Comparison of ENCODE assay signal across 8 cellular contexts in the genomic region with DNA sequence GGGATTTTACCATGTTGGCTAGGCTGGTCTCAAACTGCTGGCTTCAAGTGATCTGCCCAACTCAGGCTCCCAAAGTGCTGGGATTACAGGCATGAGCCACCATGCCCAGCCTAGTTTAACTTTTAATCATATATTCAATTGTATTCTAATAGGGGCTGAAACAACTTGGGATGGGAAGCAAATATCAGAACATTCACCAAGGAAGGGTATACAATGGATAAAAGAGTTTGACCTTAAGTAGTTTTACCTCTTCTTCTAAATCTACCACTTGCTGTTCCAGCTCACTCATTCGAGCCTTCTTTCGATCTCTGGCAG. TPM values are rescaled to one million over a fixed set of nuclear protein-coding genes. Genes with fewer than 3 reads are reported as not detected.
A peak's percentile ranks its signal among the peaks of the same experiment; 100 is the strongest.
DNase-seq lines count a peak whose midpoint lies in the region; ATAC-seq and TF ChIP-seq lines count a peak whose summit lies in the region.

No MANE protein-coding gene starts in this region.

- H3K27me3 ChIP-seq in heart left ventricle (no peaks in the 10 kb centered on the region), adrenal gland (no peaks in the 10 kb centered on the region), lower lobe of right lung (ENCODE audit: low read depth) (no peaks in the 10 kb centered on the region), neuronal stem cell (ENCODE audit: control insufficient read depth in 3 of 3, insufficient read depth in 3 of 3, low read depth in 1 of 3, low read length in 3 of 3) (no peaks in the 10 kb centered on the region)

- H3K27ac Mint-ChIP-seq in type B pancreatic cell: peak overlapping the region; percentile 97

- no peak for DNase-seq in heart left ventricle
- DNase-seq in cardiac septum (ENCODE audit: low spot score): no peak
- peak in 3 of 7 donors; percentile 22 to 49 (median 39) for DNase-seq in adrenal gland
- DNase-seq in lower lobe of right lung: no peak
- DNase-seq in type B pancreatic cell (ENCODE audit: extremely low spot score, unreplicated experiment): no peak
- DNase-seq in neuronal stem cell (ENCODE audit: low spot score): no peak
- DNase-seq in islet precursor cell: no peak

- H3K79me1 ChIP-seq in neuronal stem cell (ENCODE audit: low read depth, low read length): no peaks in the 10 kb centered on the region

- no peaks in the 10 kb centered on the region for H3K9me3 Mint-ChIP-seq in type B pancreatic cell

- no peak overlapping the region for H3K4me2 ChIP-seq in neuronal stem cell (ENCODE audit: insufficient read depth, low read length, poor library complexity, severe bottlenecking)

- H3K9me3 ChIP-seq in heart left ventricle (no peaks in the 10 kb centered on the region), adrenal gland (replicated peaks in 1 of 3) (no peaks in the 10 kb centered on the region), lower lobe of right lung (no peaks in the 10 kb centered on the region), neuronal stem cell (replicated peaks in 1 of 2; ENCODE audit: control insufficient read depth in 2 of 2, insufficient read depth in 1 of 2, low read depth in 1 of 2, low read length in 2 of 2) (peaks cover 2 to 6% of the 10 kb centered on the region in 2 donors)

- no peak overlapping the region for H3K9ac ChIP-seq in neuronal stem cell (ENCODE audit: low read depth, low read length, poor library complexity)

- ATAC-seq in heart left ventricle (no peak), lower lobe of right lung (no peak), GM18867 (IDR thresholded peaks at IDR 0.05; ENCODE audit: unreplicated experiment) (no peak)

- TF ChIP-seq POLR2A in heart left ventricle (IDR thresholded peaks at IDR 0.05): no peak
- no peak for TF ChIP-seq POLR2A in adrenal gland (IDR thresholded peaks at IDR 0.05)

- H2BK12ac ChIP-seq in neuronal stem cell (ENCODE audit: low read length): no peak overlapping the region

- H4K8ac ChIP-seq in neuronal stem cell (ENCODE audit: low read depth, low read length): no peak overlapping the region

- H3K14ac ChIP-seq in neuronal stem cell (ENCODE audit: low read length): no peak overlapping the region

- H3K36me3 ChIP-seq in heart left ventricle: peaks cover 0 to 52% (median 49%) of the 10 kb centered on the region in 9 donors
- H3K36me3 ChIP-seq in adrenal gland (replicated peaks in 1 of 2): peaks cover 0 to 46% of the 10 kb centered on the region in 2 donors
- H3K36me3 ChIP-seq in lower lobe of right lung: peaks cover 50% of the 10 kb centered on the region
- H3K36me3 ChIP-seq in neuronal stem cell (replicated peaks in 1 of 2; ENCODE audit: control insufficient read depth in 2 of 2, insufficient read depth in 2 of 2, low read length in 2 of 2): peaks cover 18 to 54% of the 10 kb centered on the region in 2 donors

- no peak for TF ChIP-seq CTCF in heart left ventricle (IDR thresholded peaks at IDR 0.05)
- TF ChIP-seq CTCF in adrenal gland (IDR thresholded peaks at IDR 0.05): no peak
- no peak for TF ChIP-seq CTCF in lower lobe of right lung (IDR thresholded peaks at IDR 0.05)
- no peak for TF ChIP-seq CTCF in type B pancreatic cell (conservative IDR thresholded peaks at IDR 0.05)

- H3K27ac ChIP-seq in heart left ventricle (peak overlapping the region in 11 of 12 donors; percentile 97 to 100 (median 100)), adrenal gland (peak overlapping the region; percentile 96 to 100 (median 100)), lower lobe of right lung (peak overlapping the region; percentile 100), neuronal stem cell (replicated peaks; ENCODE audit: low read length) (no peak overlapping the region)

- H2AK5ac ChIP-seq in neuronal stem cell (ENCODE audit: low read depth, low read length): no peak overlapping the region

- no peak overlapping the region for H3K4ac ChIP-seq in neuronal stem cell (ENCODE audit: low read length)

- H2AFZ ChIP-seq in neuronal stem cell (ENCODE audit: low read length): no peak overlapping the region

- H3K4me3 Mint-ChIP-seq in type B pancreatic cell: peak overlapping the region; percentile 89

- no peaks in the 10 kb centered on the region for H3K27me3 Mint-ChIP-seq in type B pancreatic cell

- no peak overlapping the region for H3K23ac ChIP-seq in neuronal stem cell (ENCODE audit: low read depth, low read length, poor library complexity)

- H4K91ac ChIP-seq in neuronal stem cell (ENCODE audit: low read depth, low read length, poor library complexity): no peak overlapping the region

- no peak overlapping the region for H2BK5ac ChIP-seq in neuronal stem cell (ENCODE audit: low read length)

- H3K4me1 Mint-ChIP-seq in type B pancreatic cell (ENCODE audit: unreplicated experiment): peaks cover 36% of the 10 kb centered on the region

- H2BK15ac ChIP-seq in neuronal stem cell (ENCODE audit: low read length): no peak overlapping the region

- peaks cover 38% of the 10 kb centered on the region for H3K36me3 Mint-ChIP-seq in type B pancreatic cell

- no peak overlapping the region for H3K18ac ChIP-seq in neuronal stem cell (ENCODE audit: low read length)

- 8 to 21% (median 17%) methylated on average over 2 of the region's 2 CpGs for WGBS in heart left ventricle, 4 donors
- WGBS in adrenal gland, 4 donors: 0 to 2% (median 1%) methylated on average over 2 of the region's 2 CpGs
- WGBS in neuronal stem cell (ENCODE audit: extremely low coverage in 2 of 2, insufficient read length in 2 of 2, insufficient replicate concordance in 1 of 2), 2 donors: no CpG with 5 or more reads among the region's 2 CpGs

- intact Hi-C loops in heart left ventricle (cut with DNase I) (loop anchor here in 2 of 10 donors (2.0 kb wide), 2 partner anchors 26 to 56 kb away; partner anchors contain the start of genes CCDC117 (in 1 of the 2) and HSCB (in 1 of the 2)), cardiac septum (cut with DNase I) (no loop called here), adrenal gland (cut with DNase I) (no loop called here), lower lobe of right lung (cut with DNase I) (no loop called here)

- H3K4me1 ChIP-seq in heart left ventricle: peaks cover 20 to 75% (median 55%) of the 10 kb centered on the region in 12 donors
- H3K4me1 ChIP-seq in adrenal gland (replicated peaks in 1 of 2): peaks cover 34 to 67% of the 10 kb centered on the region in 2 donors
- peaks cover 74% of the 10 kb centered on the region for H3K4me1 ChIP-seq in lower lobe of right lung
- peaks cover 0 to 4% of the 10 kb centered on the region in 2 donors for H3K4me1 ChIP-seq in neuronal stem cell (ENCODE audit: control insufficient read depth in 2 of 2, insufficient read depth in 1 of 2, low read depth in 1 of 2, low read length in 2 of 2)

- peak overlapping the region; percentile 70 to 100 (median 90) for H3K4me3 ChIP-seq in heart left ventricle
- H3K4me3 ChIP-seq in adrenal gland: peak overlapping the region in 2 of 4 donors; percentile 66 to 100
- H3K4me3 ChIP-seq in lower lobe of right lung: peak overlapping the region; percentile 65
- H3K4me3 ChIP-seq in neuronal stem cell (ENCODE audit: low read length in 2 of 2): peak overlapping the region in 1 of 2 donors; percentile 68

- H2BK120ac ChIP-seq in neuronal stem cell (ENCODE audit: low read depth, low read length): no peak overlapping the region

RNA-seq across cellular contexts. Expression of gene XBP1, which starts 1.6 kb away (rescaled TPM):
- total RNA-seq in heart left ventricle: 100 to 1,000 TPM in 3 of 9 donors, 10 to 100 TPM in 6; 59.8 to 133 (median 88.1) TPM
- polyA plus RNA-seq in heart left ventricle: 100 to 1,000 TPM in 1 of 2 donors, 10 to 100 TPM in 1; 23.8 to 160 TPM
- total RNA-seq in cardiac septum: 81.2 TPM
- 100 to 1,000 TPM in 7 of 8 donors, 10 to 100 TPM in 1; 70.7 to 393 (median 168) TPM for total RNA-seq in adrenal gland
- polyA plus RNA-seq in adrenal gland: 100 to 1,000 TPM in 1 of 3 donors, 10 to 100 TPM in 2; 31.2 to 250 (median 42.2) TPM
- 216 TPM for total RNA-seq in lower lobe of right lung
- 127 and 170 TPM in 2 replicates for total RNA-seq in type B pancreatic cell (ENCODE audit: low replicate concordance)
- polyA plus RNA-seq in neuronal stem cell (2013, experiment 1 of 2): 47.9 TPM
- 46.0 TPM for polyA plus RNA-seq in neuronal stem cell (2013, experiment 2 of 2)

RNA-seq across cellular contexts. Expression of gene CCDC117, which starts 26.3 kb away (rescaled TPM):
- total RNA-seq in heart left ventricle (10 to 100 TPM in 8 of 9 donors, 1 to 10 TPM in 1; 8.9 to 16.6 (median 13.3) TPM), cardiac septum (12.3 TPM), adrenal gland (10 to 100 TPM; 16.3 to 31.0 (median 23.1) TPM), lower lobe of right lung (21.4 TPM), type B pancreatic cell (ENCODE audit: low replicate concordance) (29.0 and 40.8 TPM in 2 replicates)
- polyA plus RNA-seq in heart left ventricle (10 to 100 TPM in 1 of 2 donors, 1 to 10 TPM in 1; 6.9 to 11.3 TPM), adrenal gland (10 to 100 TPM in 2 of 3 donors, 1 to 10 TPM in 1; 9.0 to 38.0 (median 13.1) TPM)
- 32.5 TPM for polyA plus RNA-seq in neuronal stem cell (2013, experiment 1 of 2)
- polyA plus RNA-seq in neuronal stem cell (2013, experiment 2 of 2): 33.6 TPM

RNA-seq across cellular contexts. Expression of gene HSCB, which starts 56.9 kb away (rescaled TPM):
- 10 to 100 TPM in 5 of 9 donors, 1 to 10 TPM in 4; 7.4 to 18.3 (median 10.9) TPM for total RNA-seq in heart left ventricle
- 10 to 100 TPM; 16.8 to 18.1 TPM for polyA plus RNA-seq in heart left ventricle
- 10.0 TPM for total RNA-seq in cardiac septum
- total RNA-seq in adrenal gland: 10 to 100 TPM; 19.7 to 48.2 (median 27.4) TPM
- polyA plus RNA-seq in adrenal gland: 10 to 100 TPM; 29.4 to 31.7 (median 29.8) TPM
- total RNA-seq in lower lobe of right lung: 13.4 TPM
- 11.4 and 13.5 TPM in 2 replicates for total RNA-seq in type B pancreatic cell (ENCODE audit: low replicate concordance)
- 16.8 TPM for polyA plus RNA-seq in neuronal stem cell (2013, experiment 1 of 2)
- polyA plus RNA-seq in neuronal stem cell (2013, experiment 2 of 2): 16.6 TPM

RNA-seq across cellular contexts. Expression of gene CHEK2, which starts 57.1 kb away (rescaled TPM):
- total RNA-seq in heart left ventricle (1 to 10 TPM; 1.1 to 7.8 (median 1.6) TPM), cardiac septum (2.2 TPM), adrenal gland (10 to 100 TPM in 3 of 8 donors, 1 to 10 TPM in 5; 3.2 to 20.1 (median 9.1) TPM), lower lobe of right lung (10.0 TPM), type B pancreatic cell (ENCODE audit: low replicate concordance) (18.8 and 34.1 TPM in 2 replicates)
- polyA plus RNA-seq in heart left ventricle (1 to 10 TPM; 2.3 to 2.7 TPM), adrenal gland (10 to 100 TPM; 18.8 to 31.0 (median 23.1) TPM)
- polyA plus RNA-seq in neuronal stem cell (2013, experiment 1 of 2): 28.1 TPM
- polyA plus RNA-seq in neuronal stem cell (2013, experiment 2 of 2): 30.7 TPM
